2 cellular contexts compared by ENCODE assay signal in the genomic region with DNA sequence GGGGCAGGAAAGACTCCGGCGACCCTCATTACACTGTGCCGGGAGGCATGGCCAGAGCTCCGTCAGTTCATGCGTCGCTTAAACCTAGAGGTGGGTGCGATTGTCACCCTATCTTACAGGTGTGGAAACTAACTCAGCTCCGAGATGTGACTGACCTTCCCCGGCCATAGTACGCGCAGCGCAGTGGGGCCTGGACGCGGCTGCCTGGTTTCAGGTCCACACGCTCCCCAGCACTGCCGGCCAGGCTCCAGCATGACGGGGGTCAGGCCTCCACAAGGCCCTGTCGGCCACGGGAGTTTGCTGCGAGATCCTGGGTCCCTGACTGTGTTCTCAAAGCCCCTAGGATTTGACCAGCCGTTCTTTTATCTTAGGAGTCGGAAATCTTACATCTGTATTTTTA.
TF ChIP-seq lines count a peak whose summit lies in the region.

No MANE protein-coding gene starts in this region.

TF ChIP-seq in SK-N-SH treated with all-trans-retinoic acid at 6 μM for 48 hours, 23 proteins besides CTCF, POLR2A, EP300 and RAD21:
- TF ChIP-seq TSHZ2 (CRISPR knock-in tag; IDR thresholded peaks at IDR 0.05) (no peak), ZFP30 (CRISPR knock-in tag; IDR thresholded peaks at IDR 0.05) (no peak), TOX (CRISPR knock-in tag; IDR thresholded peaks at IDR 0.05; ENCODE audit: borderline replicate concordance) (no peak), ISL1 (CRISPR knock-in tag; IDR thresholded peaks at IDR 0.05) (no peak), ESRRG (CRISPR knock-in tag; IDR thresholded peaks at IDR 0.05) (no peak), ZNF70 (CRISPR knock-in tag; IDR thresholded peaks at IDR 0.05) (no peak), PPARA (CRISPR knock-in tag; IDR thresholded peaks at IDR 0.05; ENCODE audit: borderline replicate concordance) (no peak), CSDC2 (CRISPR knock-in tag; IDR thresholded peaks at IDR 0.05) (no peak), ZC3H10 (CRISPR knock-in tag; IDR thresholded peaks at IDR 0.05) (no peak), OSR1 (CRISPR knock-in tag; IDR thresholded peaks at IDR 0.05) (no peak), PATZ1 (CRISPR knock-in tag; IDR thresholded peaks at IDR 0.05; ENCODE audit: borderline replicate concordance) (no peak)

TF ChIP-seq in SK-N-SH, 30 proteins besides CTCF, POLR2A, EP300 and RAD21 (continued from another document):
- TF ChIP-seq, protein P1, sequence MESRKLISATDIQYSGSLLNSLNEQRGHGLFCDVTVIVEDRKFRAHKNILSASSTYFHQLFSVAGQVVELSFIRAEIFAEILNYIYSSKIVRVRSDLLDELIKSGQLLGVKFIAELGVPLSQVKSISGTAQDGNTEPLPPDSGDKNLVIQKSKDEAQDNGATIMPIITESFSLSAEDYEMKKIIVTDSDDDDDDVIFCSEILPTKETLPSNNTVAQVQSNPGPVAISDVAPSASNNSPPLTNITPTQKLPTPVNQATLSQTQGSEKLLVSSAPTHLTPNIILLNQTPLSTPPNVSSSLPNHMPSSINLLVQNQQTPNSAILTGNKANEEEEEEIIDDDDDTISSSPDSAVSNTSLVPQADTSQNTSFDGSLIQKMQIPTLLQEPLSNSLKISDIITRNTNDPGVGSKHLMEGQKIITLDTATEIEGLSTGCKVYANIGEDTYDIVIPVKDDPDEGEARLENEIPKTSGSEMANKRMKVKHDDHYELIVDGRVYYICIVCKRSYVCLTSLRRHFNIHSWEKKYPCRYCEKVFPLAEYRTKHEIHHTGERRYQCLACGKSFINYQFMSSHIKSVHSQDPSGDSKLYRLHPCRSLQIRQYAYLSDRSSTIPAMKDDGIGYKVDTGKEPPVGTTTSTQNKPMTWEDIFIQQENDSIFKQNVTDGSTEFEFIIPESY (IDR thresholded peaks at IDR 0.05; ENCODE audit: borderline replicate concordance, low read depth): no peak
- TF ChIP-seq POLR2AphosphoS5 (IDR thresholded peaks at IDR 0.05; ENCODE audit: low read depth, low read length) (no peak), MXI1 (IDR thresholded peaks at IDR 0.05; ENCODE audit: low read depth, low read length) (no peak), MEF2A (IDR thresholded peaks at IDR 0.05; ENCODE audit: borderline replicate concordance, low read depth) (no peak), NRF1 (IDR thresholded peaks at IDR 0.05; ENCODE audit: low read depth, low read length) (no peak), RFX5 (IDR thresholded peaks at IDR 0.05; ENCODE audit: low read length) (no peak), TEAD4 (IDR thresholded peaks at IDR 0.05; ENCODE audit: borderline replicate concordance, insufficient read depth) (no peak), GABPA (IDR thresholded peaks at IDR 0.05; ENCODE audit: low read depth) (no peak), ELF1 (IDR thresholded peaks at IDR 0.05) (no peak), SIN3A (IDR thresholded peaks at IDR 0.05; ENCODE audit: borderline replicate concordance, low read depth, low read length) (no peak), NFIC (IDR thresholded peaks at IDR 0.05; ENCODE audit: borderline replicate concordance) (no peak), PBX3 (IDR thresholded peaks at IDR 0.05) (no peak)
- TF ChIP-seq, protein P2, sequence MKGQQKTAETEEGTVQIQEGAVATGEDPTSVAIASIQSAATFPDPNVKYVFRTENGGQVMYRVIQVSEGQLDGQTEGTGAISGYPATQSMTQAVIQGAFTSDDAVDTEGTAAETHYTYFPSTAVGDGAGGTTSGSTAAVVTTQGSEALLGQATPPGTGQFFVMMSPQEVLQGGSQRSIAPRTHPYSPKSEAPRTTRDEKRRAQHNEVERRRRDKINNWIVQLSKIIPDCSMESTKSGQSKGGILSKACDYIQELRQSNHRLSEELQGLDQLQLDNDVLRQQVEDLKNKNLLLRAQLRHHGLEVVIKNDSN (IDR thresholded peaks at IDR 0.05; ENCODE audit: borderline replicate concordance, low read depth): no peak
